21 cellular contexts compared by ENCODE assay signal in genomic region chr14:33463731-33464130, GRCh38.
DNase-seq lines count a peak whose midpoint lies in the region; TF ChIP-seq lines count a peak whose summit lies in the region.
"Had no signal": no experiment of that assay in that cellular context is flagged by ENCODE, and none has a peak within 500 bp of the region (broad histone marks: within the 10 kb centered on the region; RNA-seq: fewer than 3 reads in every experiment).

No MANE protein-coding gene starts in this region.

- H3K27ac ChIP-seq in Karpas-422 (ENCODE audit: low read length): no peak overlapping the region
- H3K27ac ChIP-seq in rectal smooth muscle tissue (ENCODE audit: low read depth, low read length): peak overlapping the region; percentile 35
- H3K27ac ChIP-seq: 22Rv1; A549; BLaER1 treated with 17β-estradiol and CSF1 and Interleukin-3, amounts not matched to agents 10 nM and 100 nM had no signal

- peaks cover 11% of the 10 kb centered on the region for H3K4me1 ChIP-seq in Karpas-422 (ENCODE audit: low read length)
- H3K4me1 ChIP-seq in rectal smooth muscle tissue (ENCODE audit: control insufficient read depth, insufficient read depth, low read length): peaks cover 10% of the 10 kb centered on the region
- H3K4me1 ChIP-seq: A549; BE2C; BLaER1 treated with 17β-estradiol and CSF1 and Interleukin-3, amounts not matched to agents 10 nM and 100 nM; HAP-1 had no signal

- no peak for DNase-seq in Karpas-422
- DNase-seq in astrocyte of the cerebellum (ENCODE audit: low read depth): peak; percentile 23
- DNase-seq in A172 (ENCODE audit: low spot score): no peak
- DNase-seq in NCI-H748 (lab: John Stamatoyannopoulos, UW; ENCODE audit: unreplicated experiment): no peak
- DNase-seq in stimulated activated CD4-positive, alpha-beta T cell treated with anti-CD3 and anti-CD28 coated beads, Interleukin-1b, Interleukin-23, amount 100 ng/mL, for 48 hours: no peak
- DNase-seq: ACHN; AML-193; BE2C; Calu3; CD4-positive, alpha-beta T cell; COR-L47; DMS53; DMS79 treated with DMSO at 0.1 percent for 48 hours; GF-D8; GOT3; HFFc6 had no signal

- no peaks in the 10 kb centered on the region for H3K27me3 ChIP-seq in Karpas-422 (ENCODE audit: low read length)
- H3K27me3 ChIP-seq in rectal smooth muscle tissue (ENCODE audit: control insufficient read depth, insufficient read depth, low read length): no peaks in the 10 kb centered on the region
- H3K27me3 ChIP-seq: BE2C; BLaER1 treated with 17β-estradiol and CSF1 and Interleukin-3, amounts not matched to agents 10 nM and 100 nM had no signal

- no peak overlapping the region for H3K9ac ChIP-seq in Karpas-422 (ENCODE audit: low read length)
- H3K9ac ChIP-seq in rectal smooth muscle tissue (ENCODE audit: low read length): no peak overlapping the region
- H3K9ac ChIP-seq: BLaER1 treated with 17β-estradiol and CSF1 and Interleukin-3, amounts not matched to agents 10 nM and 100 nM had no signal

- H3K9me3 ChIP-seq in Karpas-422 (ENCODE audit: low read length): no peaks in the 10 kb centered on the region
- H3K9me3 ChIP-seq: A549; BE2C; BLaER1 treated with 17β-estradiol and CSF1 and Interleukin-3, amounts not matched to agents 10 nM and 100 nM; HAP-1 had no signal

- H3K9me2 ChIP-seq in Karpas-422 (replicated peaks; ENCODE audit: insufficient read depth, low read length): no peaks in the 10 kb centered on the region

- no peak for TF ChIP-seq CTCF in astrocyte of the cerebellum (IDR thresholded peaks at IDR 0.05; ENCODE audit: low read depth, low read length, missing control alignments)

- H3K79me2 ChIP-seq in Karpas-422 (ENCODE audit: low read length): no peaks in the 10 kb centered on the region

- peak overlapping the region; percentile 18 for H3K4me2 ChIP-seq in Karpas-422 (ENCODE audit: low read depth, low read length, poor library complexity, severe bottlenecking)
- H3K4me2 ChIP-seq: A549; BLaER1 treated with 17β-estradiol and CSF1 and Interleukin-3, amounts not matched to agents 10 nM and 100 nM had no signal

- no peak overlapping the region for H2AFZ ChIP-seq in Karpas-422 (ENCODE audit: low read length)

- H4K20me1 ChIP-seq in Karpas-422 (ENCODE audit: insufficient read depth, low read depth, low read length): no peaks in the 10 kb centered on the region
- H4K20me1 ChIP-seq: BLaER1 treated with 17β-estradiol and CSF1 and Interleukin-3, amounts not matched to agents 10 nM and 100 nM had no signal

- in situ Hi-C loops in astrocyte of the cerebellum (cut with HindIII; ENCODE audit: low sequenced_read_pairs): no loop called here

- H3K36me3 ChIP-seq in Karpas-422 (ENCODE audit: insufficient read depth, low read length): no peaks in the 10 kb centered on the region
- no peaks in the 10 kb centered on the region for H3K36me3 ChIP-seq in rectal smooth muscle tissue (ENCODE audit: control insufficient read depth, insufficient read depth, low read length)
- H3K36me3 ChIP-seq: BE2C; BLaER1 treated with 17β-estradiol and CSF1 and Interleukin-3, amounts not matched to agents 10 nM and 100 nM; HAP-1 had no signal

- H3K4me3 ChIP-seq in Karpas-422 (ENCODE audit: low read length): no peak overlapping the region
- no peak overlapping the region for H3K4me3 ChIP-seq in astrocyte of the cerebellum (ENCODE audit: low read depth, low read length)
- no peak overlapping the region for H3K4me3 ChIP-seq in rectal smooth muscle tissue (ENCODE audit: low read length)
- H3K4me3 ChIP-seq: A549; BLaER1 treated with 17β-estradiol and CSF1 and Interleukin-3, amounts not matched to agents 10 nM and 100 nM; HAP-1 had no signal
